In genomic region chr19:46579286-46579944, GRCh38 we compare ENCODE assay signal across 10 cellular contexts. TPM values are rescaled to one million over a fixed set of nuclear protein-coding genes. Genes with fewer than 3 reads are reported as not detected.
DNase-seq lines count a peak whose midpoint lies in the region; ATAC-seq, FAIRE-seq and TF ChIP-seq lines count a peak whose summit lies in the region.
"Had no signal": no experiment of that assay in that cellular context is flagged by ENCODE, and none has a peak within 500 bp of the region (broad histone marks: within the 10 kb centered on the region; RNA-seq: fewer than 3 reads in every experiment).

No MANE protein-coding gene starts in this region.

- DNase-seq in HFF-Myc (ENCODE audit: extremely low read depth, low read depth) (no peak), naive B cell (no peak), NCI-H510A (lab: John Stamatoyannopoulos, UW) (no peak), HPDE6-E6E7 (ENCODE audit: extremely low spot score) (no peak), HTR-8/SVneo (ENCODE audit: insufficient read length, low spot score) (no peak)
- DNase-seq in activated naive CD8-positive, alpha-beta T cell treated with anti-CD3 and anti-CD28 coated beads for 36 hours = peak; percentile 48

- no peaks in the 10 kb centered on the region for H3K36me3 Mint-ChIP-seq in activated naive CD8-positive, alpha-beta T cell treated with anti-CD3 and anti-CD28 coated beads for 36 hours
- H3K36me3 Mint-ChIP-seq in naive B cell = peaks cover 4 to 19% of the 10 kb centered on the region in 2 donors

- no peak overlapping the region for H3K27ac Mint-ChIP-seq in activated naive CD8-positive, alpha-beta T cell treated with anti-CD3 and anti-CD28 coated beads for 36 hours
- peak overlapping the region in 2 of 6 donors; percentile 72 to 75 for H3K27ac Mint-ChIP-seq in naive B cell

- no peaks in the 10 kb centered on the region for H3K9me3 Mint-ChIP-seq in activated naive CD8-positive, alpha-beta T cell treated with anti-CD3 and anti-CD28 coated beads for 36 hours
- peaks cover 4 to 18% (median 12%) of the 10 kb centered on the region in 7 donors for H3K9me3 Mint-ChIP-seq in naive B cell

- no peaks in the 10 kb centered on the region for H3K27me3 Mint-ChIP-seq in activated naive CD8-positive, alpha-beta T cell treated with anti-CD3 and anti-CD28 coated beads for 36 hours
- no peaks in the 10 kb centered on the region for H3K27me3 Mint-ChIP-seq in naive B cell

- ATAC-seq in naive B cell (ENCODE audit: low read depth in 2 of 2) = peak; percentile 39 to 49
- no peak for ATAC-seq in GM19324 (IDR thresholded peaks at IDR 0.05; ENCODE audit: low FRiP score, unreplicated experiment)

- H3K4me3 Mint-ChIP-seq in activated naive CD8-positive, alpha-beta T cell treated with anti-CD3 and anti-CD28 coated beads for 36 hours = no peak overlapping the region
- H3K4me3 Mint-ChIP-seq in naive B cell = no peak overlapping the region

- no peak overlapping the region for H3K4me3 ChIP-seq in HFF-Myc (replicated peaks; ENCODE audit: low read depth, low read length)
- H3K4me3 ChIP-seq: HAP-1 had no signal

- FAIRE-seq in HTR-8/SVneo (lab: Jason Lieb, UNC) = no peak

- no peak overlapping the region for H3K27ac ChIP-seq in C4-2B

- H3K4me1 Mint-ChIP-seq in activated naive CD8-positive, alpha-beta T cell treated with anti-CD3 and anti-CD28 coated beads for 36 hours = peaks cover 13% of the 10 kb centered on the region
- H3K4me1 Mint-ChIP-seq in naive B cell = peaks cover 12 to 19% (median 16%) of the 10 kb centered on the region in 3 donors

- peak; percentile 36 for TF ChIP-seq CTCF in C4-2B (conservative IDR thresholded peaks at IDR 0.05)
- TF ChIP-seq CTCF in HFF-Myc (IDR thresholded peaks at IDR 0.05; ENCODE audit: low read depth, low read length, missing control alignments) = peak; percentile 64

RNA-seq across cellular contexts. Expression of gene CALM3, which starts 21.7 kb away (rescaled TPM):
- total RNA-seq in activated naive CD8-positive, alpha-beta T cell treated with anti-CD3 and anti-CD28 coated beads for 36 hours = 100 to 1,000 TPM; 567 TPM
- polyA plus RNA-seq in naive B cell (ENCODE audit: low read depth in 6 of 6) = 100 to 1,000 TPM; 106 to 118 (median 112) TPM

RNA-seq across cellular contexts. Expression of gene PTGIR, which starts 45.5 kb away (rescaled TPM):
- 10 to 100 TPM; 43.9 to 46.7 TPM for total RNA-seq in activated naive CD8-positive, alpha-beta T cell treated with anti-CD3 and anti-CD28 coated beads for 36 hours
- polyA plus RNA-seq in naive B cell (ENCODE audit: low read depth in 6 of 6) = 1 to 10 TPM in 5 of 6 donors, not detected in 1; 1.3 to 4.5 (median 1.9) TPM

RNA-seq across cellular contexts. Expression of gene GNG8, which starts 56.6 kb away (rescaled TPM):
- 10 to 100 TPM; 20.4 to 21.3 TPM for total RNA-seq in activated naive CD8-positive, alpha-beta T cell treated with anti-CD3 and anti-CD28 coated beads for 36 hours
- 10 to 100 TPM in 2 of 6 donors, not detected in 4; 14.1 to 16.1 TPM for polyA plus RNA-seq in naive B cell (ENCODE audit: low read depth in 6 of 6)
- total RNA-seq: subcutaneous adipose tissue had no signal
